Comparison of ENCODE assay signal across 24 cellular contexts in the genomic region with DNA sequence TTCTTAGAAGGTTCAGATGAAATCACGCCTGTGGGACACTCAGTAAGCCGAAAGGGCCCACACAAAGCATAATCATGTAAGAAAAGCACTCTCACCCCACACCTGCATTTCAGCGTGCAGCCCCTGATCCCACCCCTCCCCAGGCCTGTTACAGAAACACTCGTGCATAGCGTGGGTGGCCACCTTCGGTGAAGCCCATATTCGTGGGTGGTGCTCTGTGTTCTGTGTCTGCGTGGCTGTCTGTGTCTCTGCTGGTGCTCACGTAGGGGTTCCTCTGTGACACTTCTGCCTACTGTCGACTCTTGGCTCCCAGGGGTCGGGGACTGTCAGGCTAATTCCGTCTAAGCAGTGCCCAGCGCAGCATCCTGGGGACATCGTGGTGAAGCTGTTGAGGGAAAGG.
DNase-seq lines count a peak whose midpoint lies in the region; ATAC-seq, FAIRE-seq and TF ChIP-seq lines count a peak whose summit lies in the region.
"Had no signal": no experiment of that assay in that cellular context is flagged by ENCODE, and none has a peak within 500 bp of the region (broad histone marks: within the 10 kb centered on the region; RNA-seq: fewer than 3 reads in every experiment).

No MANE protein-coding gene starts in this region.

- H3K9me3 Mint-ChIP-seq in Caco-2 (ENCODE audit: unreplicated experiment), result peaks cover 22% of the 10 kb centered on the region
- H3K9me3 Mint-ChIP-seq in astrocyte (ENCODE audit: unreplicated experiment), result peaks cover 17% of the 10 kb centered on the region

- FAIRE-seq in astrocyte (lab: Jason Lieb, UNC) (no peak), kidney (lab: Jason Lieb, UNC) (no peak)
- FAIRE-seq: G401.6, GM12892 had no signal

- H4K20me1 ChIP-seq in astrocyte (ENCODE audit: insufficient read depth, low read length), result no peaks in the 10 kb centered on the region

- DNase-seq in Caco-2 (no peak), astrocyte (ENCODE audit: low read depth) (no peak), kidney (peak; percentile 45), MV-4-11 (lab: John Stamatoyannopoulos, UW) (no peak), activated T-cell treated with anti-CD3 and anti-CD28 coated beads for 4 hours (no peak), adrenal gland (no peak)
- DNase-seq: 8988T; CD8-positive, alpha-beta memory T cell; H7; KBM-7; MM.1S; NCI-H1092 treated with DMSO at 0.1 percent for 48 hours; NCI-H146; NCI-H2029; NCI-H2227 treated with DMSO at 0.1 percent for 48 hours; NCI-H510A treated with DMSO at 0.1 percent for 48 hours; NCI-H774; Peyer's patch had no signal

- H3K36me3 Mint-ChIP-seq in Caco-2 (ENCODE audit: insufficient read depth, unreplicated experiment) (peaks cover 34% of the 10 kb centered on the region), astrocyte (ENCODE audit: low read depth, unreplicated experiment) (peaks cover 4% of the 10 kb centered on the region)

- H3K27ac Mint-ChIP-seq in Caco-2 (ENCODE audit: unreplicated experiment) (peak overlapping the region; percentile 82), astrocyte (ENCODE audit: unreplicated experiment) (peak overlapping the region; percentile 12)
- H3K27ac Mint-ChIP-seq: CD8-positive, alpha-beta memory T cell had no signal

- H3K9ac ChIP-seq in astrocyte (ENCODE audit: low read length), result no peak overlapping the region
- no peak overlapping the region for H3K9ac ChIP-seq in kidney (ENCODE audit: low read length in 2 of 2)

- no peak for TF ChIP-seq CTCF in Caco-2 (IDR thresholded peaks at IDR 0.05; ENCODE audit: insufficient read depth in 1 of 2, low read depth in 1 of 2, low read length in 1 of 2, severe bottlenecking in 1 of 2, unreplicated experiment in 1 of 2)
- no peak for TF ChIP-seq CTCF in astrocyte (IDR thresholded peaks at IDR 0.05; ENCODE audit: insufficient read depth, low read depth, low read length)
- TF ChIP-seq CTCF in kidney (IDR thresholded peaks at IDR 0.05; ENCODE audit: borderline replicate concordance, extremely low read depth, insufficient read depth), result no peak
- no peak for TF ChIP-seq CTCF in adrenal gland (IDR thresholded peaks at IDR 0.05)

- H2AFZ ChIP-seq in astrocyte (ENCODE audit: low read depth, low read length), result no peak overlapping the region

- H3K4me1 Mint-ChIP-seq in Caco-2 (ENCODE audit: low read depth, unreplicated experiment), result peaks cover 26% of the 10 kb centered on the region
- peaks cover 14% of the 10 kb centered on the region for H3K4me1 Mint-ChIP-seq in astrocyte (ENCODE audit: low read depth, unreplicated experiment)

- no TSS peak for BruUV-seq in Caco-2 (replicated peaks; lab: Mats Ljungman, UMichigan)

- H3K9me3 ChIP-seq in Caco-2 (peaks cover 6% of the 10 kb centered on the region), astrocyte (ENCODE audit: insufficient read depth, low read depth, low read length) (peaks cover 6% of the 10 kb centered on the region), kidney (ENCODE audit: control insufficient read depth in 1 of 2, low read length in 2 of 2) (peaks cover 0 to 9% of the 10 kb centered on the region in 2 donors), adrenal gland (replicated peaks in 1 of 3) (no peaks in the 10 kb centered on the region)
- H3K9me3 ChIP-seq: Peyer's patch had no signal

- no peak overlapping the region for H3K4me2 ChIP-seq in astrocyte (ENCODE audit: low read length)

- H3K27me3 Mint-ChIP-seq in Caco-2 (ENCODE audit: insufficient read depth, unreplicated experiment) (no peaks in the 10 kb centered on the region), astrocyte (ENCODE audit: low read depth, unreplicated experiment) (peaks cover 6% of the 10 kb centered on the region)
- H3K27me3 Mint-ChIP-seq: CD8-positive, alpha-beta memory T cell had no signal

- no peak overlapping the region for H3K27ac ChIP-seq in astrocyte (ENCODE audit: low read depth, low read length)
- no peak overlapping the region for H3K27ac ChIP-seq in kidney (ENCODE audit: low read depth in 2 of 2, low read length in 2 of 2)
- peak overlapping the region in 18 of 21 experiments; percentile 31 to 84 (median 71) for H3K27ac ChIP-seq in skin epidermis
- H3K27ac ChIP-seq in adrenal gland, result no peak overlapping the region
- H3K27ac ChIP-seq: C4-2B, Peyer's patch, SJCRH30 had no signal

- no peak for ATAC-seq in GM18520 (IDR thresholded peaks at IDR 0.05; ENCODE audit: unreplicated experiment)

- no peak for TF ChIP-seq POLR2A in adrenal gland (IDR thresholded peaks at IDR 0.05)

- peaks cover 18% of the 10 kb centered on the region for H3K4me1 ChIP-seq in Caco-2
- peaks cover 2% of the 10 kb centered on the region for H3K4me1 ChIP-seq in astrocyte (ENCODE audit: insufficient read depth, low read length)
- H3K4me1 ChIP-seq in kidney (ENCODE audit: control insufficient read depth in 1 of 2, insufficient read depth in 1 of 2, low read depth in 1 of 2, low read length in 2 of 2), result peaks cover 0 to under 1% of the 10 kb centered on the region in 2 donors
- peaks cover 6 to 18% of the 10 kb centered on the region in 2 donors for H3K4me1 ChIP-seq in adrenal gland (replicated peaks in 1 of 2)

- H3K36me3 ChIP-seq in Caco-2 (ENCODE audit: control insufficient read depth, insufficient read depth, low read length), result no peaks in the 10 kb centered on the region; the same call in 1 of the 2 replicates
- no peaks in the 10 kb centered on the region for H3K36me3 ChIP-seq in astrocyte (ENCODE audit: insufficient read depth, low read length)
- no peaks in the 10 kb centered on the region for H3K36me3 ChIP-seq in kidney (ENCODE audit: control insufficient read depth in 1 of 2, insufficient read depth in 2 of 2, low read length in 2 of 2)
- H3K36me3 ChIP-seq in adrenal gland (replicated peaks in 1 of 2), result no peaks in the 10 kb centered on the region
- H3K36me3 ChIP-seq: Peyer's patch, SJCRH30 had no signal

- intact Hi-C loops in Caco-2 (cut with micrococcal nuclease; ENCODE audit: unreplicated experiment) (loop anchor here (2.0 kb wide), 1 partner anchor 31 kb away; no protein-coding TSS in a partner anchor), kidney (cut with DNase I) (no loop called here), adrenal gland (cut with DNase I) (no loop called here)

- CTCF ChIA-PET in Caco-2 (lab: Charles Lee), result interaction anchor here (0.8 to 1.1 kb wide), 3 partner anchors 11 to 30 kb away, joined by 3 read pairs; no protein-coding TSS in a partner anchor

- H3K27me3 ChIP-seq in Caco-2 (replicated peaks; ENCODE audit: control insufficient read depth, insufficient read depth, low read length) (no peaks in the 10 kb centered on the region), astrocyte (ENCODE audit: insufficient read depth, low read length) (no peaks in the 10 kb centered on the region), adrenal gland (no peaks in the 10 kb centered on the region)
- H3K27me3 ChIP-seq: Peyer's patch, SJCRH30 had no signal

- H3K79me2 ChIP-seq in astrocyte (ENCODE audit: insufficient read depth, low read length), result no peaks in the 10 kb centered on the region

- 93 to 94% (median 93%) methylated on average over 10 to 14 of the region's 14 CpGs for WGBS in adrenal gland, 4 donors

- H3K4me3 ChIP-seq in Caco-2 (ENCODE audit: low read depth, low read length) (no peak overlapping the region), astrocyte (ENCODE audit: insufficient read depth, low read depth, low read length) (no peak overlapping the region), kidney (ENCODE audit: low read length in 2 of 2) (no peak overlapping the region), skin epidermis (no peak overlapping the region), adrenal gland (no peak overlapping the region)
- H3K4me3 ChIP-seq: Peyer's patch, SJCRH30 had no signal

- no peak overlapping the region for H3K4me3 Mint-ChIP-seq in Caco-2 (ENCODE audit: unreplicated experiment)
- no peak overlapping the region for H3K4me3 Mint-ChIP-seq in astrocyte (ENCODE audit: unreplicated experiment)
- H3K4me3 Mint-ChIP-seq: CD8-positive, alpha-beta memory T cell had no signal

- POLR2A ChIA-PET in Caco-2 (lab: Charles Lee), result interaction anchor here (1.2 kb wide), 2 partner anchors 14 to 30 kb away, joined by 4 to 5 read pairs; no protein-coding TSS in a partner anchor

Comparison
In these comparisons a context has a peak if more than half of its experiments do, and no peak if none do; other contexts are left out.
1. H3K27ac ChIP-seq: peak in skin epidermis (18 of 21); none in astrocyte (single experiment), kidney (0 of 2) and adrenal gland (0 of 5).